7 cellular contexts compared by ENCODE assay signal in genomic region chr11:129750343-129751292, GRCh38.
A peak's percentile ranks its signal among the peaks of the same experiment; 100 is the strongest.
DNase-seq lines count a peak whose midpoint lies in the region; ATAC-seq, FAIRE-seq and TF ChIP-seq lines count a peak whose summit lies in the region.

No MANE protein-coding gene starts in this region.

- peak; percentile 99 for TF ChIP-seq CTCF in GM12875 (IDR thresholded peaks at IDR 0.05; ENCODE audit: borderline replicate concordance, insufficient read depth, low read depth, low read length)
- TF ChIP-seq CTCF in astrocyte (IDR thresholded peaks at IDR 0.05; ENCODE audit: insufficient read depth, low read depth, low read length): peak; percentile 82
- peak; percentile 56 to 99 (median 84) for TF ChIP-seq CTCF in sigmoid colon (IDR thresholded peaks at IDR 0.05)

- ATAC-seq in HG02588 (IDR thresholded peaks at IDR 0.05; ENCODE audit: unreplicated experiment): peak; percentile 88

- peak overlapping the region; percentile 81 for H3K4me2 ChIP-seq in astrocyte (ENCODE audit: low read length)

- intact Hi-C loops in sigmoid colon (cut with DNase I): loop anchor here (5.0 kb wide), 1 partner anchor 383 kb away; no protein-coding TSS in a partner anchor

- 23% methylated on average over 57 of the region's 57 CpGs for WGBS in sigmoid colon, 2 donors

- no peak for TF ChIP-seq POLR2A in sigmoid colon (IDR thresholded peaks at IDR 0.05)

- no peaks in the 10 kb centered on the region for H3K36me3 Mint-ChIP-seq in astrocyte (ENCODE audit: low read depth, unreplicated experiment)

- no peak for TF ChIP-seq EP300 in sigmoid colon (IDR thresholded peaks at IDR 0.05)

- H3K27ac ChIP-seq in astrocyte (ENCODE audit: low read depth, low read length): no peak overlapping the region
- peak overlapping the region in 1 of 4 donors; percentile 14 for H3K27ac ChIP-seq in sigmoid colon

- no peaks in the 10 kb centered on the region for H3K79me2 ChIP-seq in astrocyte (ENCODE audit: insufficient read depth, low read length)

- H2AFZ ChIP-seq in astrocyte (ENCODE audit: low read depth, low read length): peak overlapping the region; percentile 91

- no peak overlapping the region for H3K27ac Mint-ChIP-seq in astrocyte (ENCODE audit: unreplicated experiment)

- H4K20me1 ChIP-seq in astrocyte (ENCODE audit: insufficient read depth, low read length): no peaks in the 10 kb centered on the region

- no peaks in the 10 kb centered on the region for H3K9me3 ChIP-seq in astrocyte (ENCODE audit: insufficient read depth, low read depth, low read length)
- no peaks in the 10 kb centered on the region for H3K9me3 ChIP-seq in sigmoid colon

- DNase-seq in NCI-H1048 (lab: John Stamatoyannopoulos, UW): peak; percentile 42
- DNase-seq in T-helper 9 cell: peak; percentile 79
- DNase-seq in astrocyte (ENCODE audit: low read depth): peak; percentile 32
- DNase-seq in hypothalamus (lab: John Stamatoyannopoulos, UW): peak in 48 of 51 donors; percentile 2 to 79 (median 44)
- peak; percentile 68 for DNase-seq in sigmoid colon

- peak overlapping the region; percentile 18 for H3K9ac ChIP-seq in astrocyte (ENCODE audit: low read length)

- H3K27me3 Mint-ChIP-seq in astrocyte (ENCODE audit: low read depth, unreplicated experiment): peaks cover 31% of the 10 kb centered on the region

- H3K4me3 ChIP-seq in GM12875 (ENCODE audit: low read depth, low read length) (no peak overlapping the region), astrocyte (ENCODE audit: insufficient read depth, low read depth, low read length) (no peak overlapping the region), sigmoid colon (peak overlapping the region in 3 of 4 donors; percentile 30 to 40 (median 37))

- H3K36me3 ChIP-seq in astrocyte (ENCODE audit: insufficient read depth, low read length) (no peaks in the 10 kb centered on the region), sigmoid colon (no peaks in the 10 kb centered on the region)

- peak; percentile 74 for FAIRE-seq in astrocyte (lab: Jason Lieb, UNC)

- H3K27me3 ChIP-seq in astrocyte (ENCODE audit: insufficient read depth, low read length) (peaks cover 9% of the 10 kb centered on the region), sigmoid colon (no peaks in the 10 kb centered on the region)

- no peak overlapping the region for H3K4me3 Mint-ChIP-seq in astrocyte (ENCODE audit: unreplicated experiment)

- H3K4me1 ChIP-seq in astrocyte (ENCODE audit: insufficient read depth, low read length) (no peaks in the 10 kb centered on the region), sigmoid colon (peaks cover 0 to 10% (median 6%) of the 10 kb centered on the region in 4 donors)

- H3K9me3 Mint-ChIP-seq in astrocyte (ENCODE audit: unreplicated experiment): peaks cover 8% of the 10 kb centered on the region

- peaks cover 3% of the 10 kb centered on the region for H3K4me1 Mint-ChIP-seq in astrocyte (ENCODE audit: low read depth, unreplicated experiment)

Comparison
In these comparisons a context has a peak if more than half of its experiments do, and no peak if none do; other contexts are left out.
1. H3K4me3 ChIP-seq: peak in sigmoid colon (3 of 4); none in GM12875 (single experiment) and astrocyte (single experiment).
2. Peak in every context shown above with its lines, with median percentiles within 50 percentile points of each other: CTCF ChIP-seq and DNase-seq.